8 cellular contexts compared by ENCODE assay signal in the genomic region with DNA sequence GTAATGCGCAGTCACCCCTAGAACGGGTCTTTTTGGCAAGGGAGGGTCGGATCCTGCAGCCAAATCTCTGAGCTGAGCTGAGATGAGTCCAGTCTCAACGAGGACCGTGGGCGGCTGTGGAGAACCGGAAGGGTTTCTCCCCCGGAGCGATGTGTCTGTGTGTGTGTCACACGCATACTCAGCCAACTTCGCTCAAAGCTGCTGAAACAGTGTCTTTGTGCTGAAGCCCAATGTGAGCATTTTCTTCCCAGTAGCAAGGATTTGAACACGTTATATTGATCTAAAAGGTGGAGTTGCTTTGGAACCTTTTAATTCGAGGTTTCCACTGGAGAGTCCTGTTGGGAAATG.
DNase-seq lines count a peak whose midpoint lies in the region; ATAC-seq and TF ChIP-seq lines count a peak whose summit lies in the region.

No MANE protein-coding gene starts in this region.

- ATAC-seq in HG02798 (IDR thresholded peaks at IDR 0.05; ENCODE audit: poor library complexity, unreplicated experiment), result no peak

- CTCF ChIA-PET in RWPE1 (lab: Yijun Ruan, JAX), result interaction anchor here (1.1 kb wide), 1 partner anchor 183 kb away, joined by 5 read pairs; no protein-coding TSS in a partner anchor

- DNase-seq in GM20000 (ENCODE audit: low spot score), result peak; percentile 59
- no peak for DNase-seq in RWPE1 (ENCODE audit: low spot score)
- DNase-seq in fibroblast of pulmonary artery (ENCODE audit: low read depth), result peak; percentile 42
- no peak for DNase-seq in retinal pigment epithelial cell (ENCODE audit: low read depth)
- DNase-seq in retina, result no peak
- DNase-seq in NCI-H524 treated with DMSO at 0.1 percent for 48 hours (lab: John Stamatoyannopoulos, UW), result no peak
- no peak for DNase-seq in medulla oblongata (ENCODE audit: extremely low spot score)

- peak overlapping the region; percentile 95 for H3K27ac ChIP-seq in RWPE1

- peak overlapping the region; percentile 31 for H3K4me3 ChIP-seq in fibroblast of pulmonary artery (replicated peaks; ENCODE audit: low read depth, low read length)
- peak overlapping the region; percentile 53 for H3K4me3 ChIP-seq in retinal pigment epithelial cell (ENCODE audit: low read length)

- POLR2A ChIA-PET in RWPE1 (lab: Yijun Ruan, JAX; ENCODE audit: low non-redundant PET), result no interaction called here

- TF ChIP-seq CTCF in GM20000 (IDR thresholded peaks at IDR 0.05; ENCODE audit: extremely low read depth, missing control alignments) (no peak), RWPE1 (conservative IDR thresholded peaks at IDR 0.05; ENCODE audit: low read depth) (no peak), fibroblast of pulmonary artery (IDR thresholded peaks at IDR 0.05; ENCODE audit: low read length, missing control alignments) (no peak), retinal pigment epithelial cell (conservative IDR thresholded peaks at IDR 0.05; ENCODE audit: low read depth, low read length) (no peak)

Comparison
In these comparisons a context has a peak if more than half of its experiments do, and no peak if none do; other contexts are left out.
1. DNase-seq: peak in GM20000 (single experiment) and fibroblast of pulmonary artery (single experiment); none in RWPE1 (single experiment), retinal pigment epithelial cell (single experiment), retina (single experiment), NCI-H524 treated with DMSO at 0.1 percent for 48 hours (single experiment) and medulla oblongata (single experiment).